1 cellular context compared by ENCODE assay signal in genomic region chr2:170973492-170974303, GRCh38.
TF ChIP-seq lines count a peak whose summit lies in the region.

No MANE protein-coding gene starts in this region.

TF ChIP-seq in HepG2, 621 proteins besides CTCF, POLR2A, EP300 and RAD21 (continued from another document and continues in another):
- TF ChIP-seq, protein P1, sequence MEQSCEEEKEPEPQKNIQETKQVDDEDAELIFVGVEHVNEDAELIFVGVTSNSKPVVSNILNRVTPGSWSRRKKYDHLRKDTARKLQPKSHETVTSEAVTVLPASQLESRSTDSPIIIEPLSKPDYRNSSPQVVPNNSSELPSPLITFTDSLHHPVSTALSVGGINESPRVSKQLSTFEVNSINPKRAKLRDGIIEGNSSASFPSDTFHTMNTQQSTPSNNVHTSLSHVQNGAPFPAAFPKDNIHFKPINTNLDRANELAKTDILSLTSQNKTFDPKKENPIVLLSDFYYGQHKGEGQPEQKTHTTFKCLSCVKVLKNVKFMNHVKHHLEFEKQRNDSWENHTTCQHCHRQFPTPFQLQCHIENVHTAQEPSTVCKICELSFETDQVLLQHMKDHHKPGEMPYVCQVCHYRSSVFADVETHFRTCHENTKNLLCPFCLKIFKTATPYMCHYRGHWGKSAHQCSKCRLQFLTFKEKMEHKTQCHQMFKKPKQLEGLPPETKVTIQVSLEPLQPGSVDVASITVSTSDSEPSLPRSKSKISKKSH (CRISPR knock-in tag; IDR thresholded peaks at IDR 0.05; ENCODE audit: borderline replicate concordance), result peak; percentile 30; the same call in 1 of the 2 replicates
- TF ChIP-seq ZNF790 (CRISPR knock-in tag; IDR thresholded peaks at IDR 0.05; ENCODE audit: borderline replicate concordance), result no peak
- no peak for TF ChIP-seq GTF2F1 (IDR thresholded peaks at IDR 0.05; ENCODE audit: low read length)
- no peak; the same call in 1 of the 2 replicates for TF ChIP-seq ZSCAN29 (CRISPR knock-in tag; conservative IDR thresholded peaks at IDR 0.05)
- peak; percentile 64; the same call in 1 of the 2 replicates for TF ChIP-seq ZNF782 (CRISPR knock-in tag; IDR thresholded peaks at IDR 0.05; ENCODE audit: borderline replicate concordance)
- TF ChIP-seq ZNF776 (CRISPR knock-in tag; IDR thresholded peaks at IDR 0.05), result no peak
- TF ChIP-seq, protein P2, sequence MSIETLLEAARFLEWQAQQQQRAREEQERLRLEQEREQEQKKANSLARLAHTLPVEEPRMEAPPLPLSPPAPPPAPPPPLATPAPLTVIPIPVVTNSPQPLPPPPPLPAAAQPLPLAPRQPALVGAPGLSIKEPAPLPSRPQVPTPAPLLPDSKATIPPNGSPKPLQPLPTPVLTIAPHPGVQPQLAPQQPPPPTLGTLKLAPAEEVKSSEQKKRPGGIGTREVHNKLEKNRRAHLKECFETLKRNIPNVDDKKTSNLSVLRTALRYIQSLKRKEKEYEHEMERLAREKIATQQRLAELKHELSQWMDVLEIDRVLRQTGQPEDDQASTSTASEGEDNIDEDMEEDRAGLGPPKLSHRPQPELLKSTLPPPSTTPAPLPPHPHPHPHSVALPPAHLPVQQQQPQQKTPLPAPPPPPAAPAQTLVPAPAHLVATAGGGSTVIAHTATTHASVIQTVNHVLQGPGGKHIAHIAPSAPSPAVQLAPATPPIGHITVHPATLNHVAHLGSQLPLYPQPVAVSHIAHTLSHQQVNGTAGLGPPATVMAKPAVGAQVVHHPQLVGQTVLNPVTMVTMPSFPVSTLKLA (IDR thresholded peaks at IDR 0.05), result peak; percentile 77
- peak; percentile 17; the same call in 1 of the 2 replicates for TF ChIP-seq ZZZ3 (CRISPR knock-in tag; IDR thresholded peaks at IDR 0.05; ENCODE audit: borderline replicate concordance)
- TF ChIP-seq KAT7 (CRISPR knock-in tag; IDR thresholded peaks at IDR 0.05; ENCODE audit: borderline replicate concordance), result peak; percentile 92; the same call in 1 of the 2 replicates
- peak; percentile 38; the same call in 1 of the 2 replicates for TF ChIP-seq ATF2 (CRISPR knock-in tag; IDR thresholded peaks at IDR 0.05)
- TF ChIP-seq ZNF205 (CRISPR knock-in tag; IDR thresholded peaks at IDR 0.05), result no peak
- no peak for TF ChIP-seq TSC22D2 (CRISPR knock-in tag; IDR thresholded peaks at IDR 0.05; ENCODE audit: borderline replicate concordance)
- TF ChIP-seq, protein P3, sequence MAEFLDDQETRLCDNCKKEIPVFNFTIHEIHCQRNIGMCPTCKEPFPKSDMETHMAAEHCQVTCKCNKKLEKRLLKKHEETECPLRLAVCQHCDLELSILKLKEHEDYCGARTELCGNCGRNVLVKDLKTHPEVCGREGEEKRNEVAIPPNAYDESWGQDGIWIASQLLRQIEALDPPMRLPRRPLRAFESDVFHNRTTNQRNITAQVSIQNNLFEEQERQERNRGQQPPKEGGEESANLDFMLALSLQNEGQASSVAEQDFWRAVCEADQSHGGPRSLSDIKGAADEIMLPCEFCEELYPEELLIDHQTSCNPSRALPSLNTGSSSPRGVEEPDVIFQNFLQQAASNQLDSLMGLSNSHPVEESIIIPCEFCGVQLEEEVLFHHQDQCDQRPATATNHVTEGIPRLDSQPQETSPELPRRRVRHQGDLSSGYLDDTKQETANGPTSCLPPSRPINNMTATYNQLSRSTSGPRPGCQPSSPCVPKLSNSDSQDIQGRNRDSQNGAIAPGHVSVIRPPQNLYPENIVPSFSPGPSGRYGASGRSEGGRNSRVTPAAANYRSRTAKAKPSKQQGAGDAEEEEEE (CRISPR knock-in tag; IDR thresholded peaks at IDR 0.05; ENCODE audit: borderline replicate concordance), result peak; percentile 78; the same call in 1 of the 2 replicates
- TF ChIP-seq ZNF644 (CRISPR knock-in tag; IDR thresholded peaks at IDR 0.05; ENCODE audit: low read depth), result no peak
- TF ChIP-seq BCL6 (CRISPR knock-in tag; IDR thresholded peaks at IDR 0.05), result peak; percentile 54
- TF ChIP-seq KLF16 (CRISPR knock-in tag; IDR thresholded peaks at IDR 0.05), result no peak
- no peak for TF ChIP-seq MAFF (IDR thresholded peaks at IDR 0.05; ENCODE audit: low read depth, low read length)
- peak; percentile 26; the same call in 1 of the 2 replicates for TF ChIP-seq SNAI1 (CRISPR knock-in tag; IDR thresholded peaks at IDR 0.05; ENCODE audit: borderline replicate concordance)
- peak; percentile 28; the same call in 1 of the 2 replicates for TF ChIP-seq HMG20A (CRISPR knock-in tag; IDR thresholded peaks at IDR 0.05; ENCODE audit: borderline replicate concordance)
- TF ChIP-seq MED1 (CRISPR knock-in tag; IDR thresholded peaks at IDR 0.05), result peak; percentile 86
- peak; percentile 38; the same call in 1 of the 2 replicates for TF ChIP-seq ZNF724P (CRISPR knock-in tag; IDR thresholded peaks at IDR 0.05; ENCODE audit: borderline replicate concordance)
- TF ChIP-seq ZNF792 (CRISPR knock-in tag; IDR thresholded peaks at IDR 0.05), result peak; percentile 13; the same call in 1 of the 2 replicates
- no peak; the same call in 1 of the 2 replicates for TF ChIP-seq HES4 (CRISPR knock-in tag; IDR thresholded peaks at IDR 0.05; ENCODE audit: borderline replicate concordance)
- peak; percentile 92 for TF ChIP-seq HNF4A (CRISPR knock-in tag; IDR thresholded peaks at IDR 0.05)
- no peak for TF ChIP-seq CCAR2 (optimal IDR thresholded peaks at IDR 0.05; ENCODE audit: low read depth, low read length)
- TF ChIP-seq SPEN (CRISPR knock-in tag; IDR thresholded peaks at IDR 0.05; ENCODE audit: low read depth), result peak; percentile 74
- no peak for TF ChIP-seq ZNF180 (CRISPR knock-in tag; IDR thresholded peaks at IDR 0.05; ENCODE audit: borderline replicate concordance, low read depth)
- TF ChIP-seq, protein P4, sequence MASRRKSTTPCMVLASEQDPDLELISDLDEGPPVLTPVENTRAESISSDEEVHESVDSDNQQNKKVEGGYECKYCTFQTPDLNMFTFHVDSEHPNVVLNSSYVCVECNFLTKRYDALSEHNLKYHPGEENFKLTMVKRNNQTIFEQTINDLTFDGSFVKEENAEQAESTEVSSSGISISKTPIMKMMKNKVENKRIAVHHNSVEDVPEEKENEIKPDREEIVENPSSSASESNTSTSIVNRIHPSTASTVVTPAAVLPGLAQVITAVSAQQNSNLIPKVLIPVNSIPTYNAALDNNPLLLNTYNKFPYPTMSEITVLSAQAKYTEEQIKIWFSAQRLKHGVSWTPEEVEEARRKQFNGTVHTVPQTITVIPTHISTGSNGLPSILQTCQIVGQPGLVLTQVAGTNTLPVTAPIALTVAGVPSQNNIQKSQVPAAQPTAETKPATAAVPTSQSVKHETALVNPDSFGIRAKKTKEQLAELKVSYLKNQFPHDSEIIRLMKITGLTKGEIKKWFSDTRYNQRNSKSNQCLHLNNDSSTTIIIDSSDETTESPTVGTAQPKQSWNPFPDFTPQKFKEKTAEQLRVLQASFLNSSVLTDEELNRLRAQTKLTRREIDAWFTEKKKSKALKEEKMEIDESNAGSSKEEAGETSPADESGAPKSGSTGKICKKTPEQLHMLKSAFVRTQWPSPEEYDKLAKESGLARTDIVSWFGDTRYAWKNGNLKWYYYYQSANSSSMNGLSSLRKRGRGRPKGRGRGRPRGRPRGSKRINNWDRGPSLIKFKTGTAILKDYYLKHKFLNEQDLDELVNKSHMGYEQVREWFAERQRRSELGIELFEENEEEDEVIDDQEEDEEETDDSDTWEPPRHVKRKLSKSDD (CRISPR knock-in tag; IDR thresholded peaks at IDR 0.05; ENCODE audit: low read depth), result 0 out of 2 replicates have a peak, but pooled peaks have one; percentile 75
- no peak; the same call in 1 of the 2 replicates for TF ChIP-seq CENPBD1 (CRISPR knock-in tag; IDR thresholded peaks at IDR 0.05; ENCODE audit: borderline replicate concordance, low read depth)
- no peak; the same call in 1 of the 2 replicates for TF ChIP-seq ZHX2 (IDR thresholded peaks at IDR 0.05; ENCODE audit: low read depth)
- peak; percentile 90 for TF ChIP-seq ZHX2 (CRISPR knock-in tag; IDR thresholded peaks at IDR 0.05; ENCODE audit: borderline replicate concordance)
- TF ChIP-seq, protein P5, sequence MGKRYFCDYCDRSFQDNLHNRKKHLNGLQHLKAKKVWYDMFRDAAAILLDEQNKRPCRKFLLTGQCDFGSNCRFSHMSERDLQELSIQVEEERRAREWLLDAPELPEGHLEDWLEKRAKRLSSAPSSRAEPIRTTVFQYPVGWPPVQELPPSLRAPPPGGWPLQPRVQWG (CRISPR knock-in tag; IDR thresholded peaks at IDR 0.05; ENCODE audit: borderline replicate concordance, low read depth), result no peak
- TF ChIP-seq, protein P6, sequence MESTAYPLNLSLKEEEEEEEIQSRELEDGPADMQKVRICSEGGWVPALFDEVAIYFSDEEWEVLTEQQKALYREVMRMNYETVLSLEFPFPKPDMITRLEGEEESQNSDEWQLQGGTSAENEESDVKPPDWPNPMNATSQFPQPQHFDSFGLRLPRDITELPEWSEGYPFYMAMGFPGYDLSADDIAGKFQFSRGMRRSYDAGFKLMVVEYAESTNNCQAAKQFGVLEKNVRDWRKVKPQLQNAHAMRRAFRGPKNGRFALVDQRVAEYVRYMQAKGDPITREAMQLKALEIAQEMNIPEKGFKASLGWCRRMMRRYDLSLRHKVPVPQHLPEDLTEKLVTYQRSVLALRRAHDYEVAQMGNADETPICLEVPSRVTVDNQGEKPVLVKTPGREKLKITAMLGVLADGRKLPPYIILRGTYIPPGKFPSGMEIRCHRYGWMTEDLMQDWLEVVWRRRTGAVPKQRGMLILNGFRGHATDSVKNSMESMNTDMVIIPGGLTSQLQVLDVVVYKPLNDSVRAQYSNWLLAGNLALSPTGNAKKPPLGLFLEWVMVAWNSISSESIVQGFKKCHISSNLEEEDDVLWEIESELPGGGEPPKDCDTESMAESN (CRISPR knock-in tag; conservative IDR thresholded peaks at IDR 0.05), result peak; percentile 94
- peak; percentile 72 for TF ChIP-seq ZNF232 (CRISPR knock-in tag; IDR thresholded peaks at IDR 0.05; ENCODE audit: borderline replicate concordance)
- no peak for TF ChIP-seq HOXA7 (CRISPR knock-in tag; IDR thresholded peaks at IDR 0.05)
- peak; percentile 2; the same call in 1 of the 2 replicates for TF ChIP-seq ARNTL (CRISPR knock-in tag; IDR thresholded peaks at IDR 0.05)
- TF ChIP-seq U2AF2 (IDR thresholded peaks at IDR 0.05; ENCODE audit: low read depth, low read length), result peak; percentile 74; the same call in 1 of the 2 replicates
- TF ChIP-seq NFYC (CRISPR knock-in tag; IDR thresholded peaks at IDR 0.05), result no peak
- no peak for TF ChIP-seq GMEB2 (CRISPR knock-in tag; IDR thresholded peaks at IDR 0.05; ENCODE audit: low read depth)
- no peak for TF ChIP-seq PCBP2 (optimal IDR thresholded peaks at IDR 0.05; ENCODE audit: low read depth, low read length, poor library complexity, severe bottlenecking)
- peak; percentile 83 for TF ChIP-seq ZFP90 (CRISPR knock-in tag; IDR thresholded peaks at IDR 0.05; ENCODE audit: borderline replicate concordance)
- no peak for TF ChIP-seq IKZF4 (CRISPR knock-in tag; IDR thresholded peaks at IDR 0.05; ENCODE audit: borderline replicate concordance, low read depth, not compliant biosample characterization)
